Comparison of ENCODE assay signal across 15 cellular contexts in the genomic region with DNA sequence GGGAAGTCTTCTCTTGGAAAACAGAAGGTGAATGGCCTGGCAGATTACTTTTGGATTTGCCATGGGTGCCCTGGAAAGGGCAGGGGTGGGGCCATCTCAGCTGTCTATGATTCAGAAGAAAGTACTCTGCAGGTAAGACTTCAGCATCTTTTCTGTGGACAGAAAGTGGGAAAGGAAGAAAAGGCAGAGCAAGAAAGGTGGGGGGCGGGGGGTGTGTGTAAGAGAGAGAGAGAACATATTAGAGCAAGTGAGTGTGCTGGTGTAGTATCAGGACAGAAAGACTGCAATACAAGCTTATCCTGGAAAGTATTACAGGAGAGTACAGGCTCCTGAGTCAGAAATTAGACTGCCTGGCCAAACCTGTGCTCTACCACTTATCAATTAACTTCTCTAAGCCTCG. TPM values are rescaled to one million over a fixed set of nuclear protein-coding genes. Genes with fewer than 3 reads are reported as not detected.
"Had no signal": no experiment of that assay in that cellular context is flagged by ENCODE, and none has a peak within 500 bp of the region (broad histone marks: within the 10 kb centered on the region; RNA-seq: fewer than 3 reads in every experiment).

No MANE protein-coding gene starts in this region.

- DNase-seq: posterior cingulate gyrus, SW 1271 had no signal

- H3K27ac Mint-ChIP-seq: T-helper 2 cell treated with Interferon-gamma antibody and Interleukin-4, amounts not matched to agents 5 μg/mL and 100 μg/mL, for 36 hours had no signal

- H3K4me1 ChIP-seq: breast epithelium had no signal

- H3K36me3 ChIP-seq: breast epithelium, gastroesophageal sphincter, right atrium auricular region, SJSA1, tibial nerve, vagina had no signal

- H3K4me3 Mint-ChIP-seq: T-helper 2 cell treated with Interferon-gamma antibody and Interleukin-4, amounts not matched to agents 5 μg/mL and 100 μg/mL, for 36 hours had no signal

- H3K27ac ChIP-seq: breast epithelium, gastroesophageal sphincter, right atrium auricular region, SJSA1, tibial nerve, vagina had no signal

- ATAC-seq: gastroesophageal sphincter had no signal

- H3K4me3 ChIP-seq: breast epithelium, gastroesophageal sphincter, right atrium auricular region, SJSA1, skin epidermis, tibial nerve, vagina had no signal

- H3K27me3 ChIP-seq: breast epithelium, right atrium auricular region, SJSA1, vagina had no signal

- H3K9me3 ChIP-seq: breast epithelium, gastroesophageal sphincter, right atrium auricular region, SJSA1, tibial nerve, vagina had no signal

- H3K9me3 Mint-ChIP-seq: T-helper 2 cell treated with Interferon-gamma antibody and Interleukin-4, amounts not matched to agents 5 μg/mL and 100 μg/mL, for 36 hours had no signal

RNA-seq across cellular contexts. Expression of a gene that starts 5.5 kb away (rescaled TPM):
- total RNA-seq: breast epithelium, liver, mesenteric fat pad, right atrium auricular region, SJSA1, subcutaneous adipose tissue had no signal
- polyA plus RNA-seq: liver had no signal

RNA-seq across cellular contexts. Expression of a gene that starts 30.3 kb away (rescaled TPM):
- total RNA-seq: activated CD8-positive, alpha-beta memory T cell treated with anti-CD3 and anti-CD28 coated beads for 36 hours; gastroesophageal sphincter; kidney epithelial cell; liver; mesenteric fat pad; right atrium auricular region; SJSA1; subcutaneous adipose tissue; tibial nerve; vagina had no signal
- polyA plus RNA-seq: liver had no signal
